8 cellular contexts compared by ENCODE assay signal in genomic region chr2:32064021-32064678, GRCh38. TPM values are rescaled to one million over a fixed set of nuclear protein-coding genes. Genes with fewer than 3 reads are reported as not detected.
DNase-seq lines count a peak whose midpoint lies in the region; ATAC-seq and TF ChIP-seq lines count a peak whose summit lies in the region.

No MANE protein-coding gene starts in this region.

- H3K9me3 Mint-ChIP-seq in CD8-positive, alpha-beta T cell = no peaks in the 10 kb centered on the region

- H3K4me2 ChIP-seq in parathyroid adenoma (ENCODE audit: low read length) = peak overlapping the region; percentile 93

- intact Hi-C loops in CD8-positive, alpha-beta T cell (cut with DNase I, micrococcal nuclease) = loop anchor here (5.0 kb wide), 2 partner anchors 213 to 1832 kb away; partner anchors contain the start of genes LBH (in 1 of the 2) and YIPF4 (in 1 of the 2)

- peak overlapping the region; percentile 96 for H3K27ac Mint-ChIP-seq in CD8-positive, alpha-beta T cell

- no peak for ATAC-seq in CD8-positive, alpha-beta T cell
- ATAC-seq in GM19452 (IDR thresholded peaks at IDR 0.05; ENCODE audit: unreplicated experiment) = peak; percentile 17
- ATAC-seq in gastroesophageal sphincter = no peak
- ATAC-seq in HG03457 (IDR thresholded peaks at IDR 0.05; ENCODE audit: unreplicated experiment) = no peak

- H3K9me3 ChIP-seq in CD8-positive, alpha-beta T cell (ENCODE audit: low read length) = no peaks in the 10 kb centered on the region
- H3K9me3 ChIP-seq in KOPT-K1 (ENCODE audit: insufficient read depth, low read length, poor library complexity, severe bottlenecking) (no peaks in the 10 kb centered on the region), gastroesophageal sphincter (no peaks in the 10 kb centered on the region), parathyroid adenoma (ENCODE audit: control insufficient read depth, low read length) (no peaks in the 10 kb centered on the region)

- peak overlapping the region; percentile 76 for H3K27ac ChIP-seq in CD8-positive, alpha-beta T cell (ENCODE audit: low read depth, low read length)
- peak overlapping the region; percentile 74 for H3K27ac ChIP-seq in KOPT-K1 (ENCODE audit: low read depth, low read length, poor library complexity, severe bottlenecking)
- peak overlapping the region; percentile 89 to 91 (median 90) for H3K27ac ChIP-seq in gastroesophageal sphincter
- H3K27ac ChIP-seq in parathyroid adenoma = peak overlapping the region; percentile 92

- CTCF ChIA-PET in CD8-positive, alpha-beta T cell (lab: Charles Lee) = interaction anchor here (0.7 to 2.4 kb wide), 4 partner anchors 22 to 128 kb away, joined by 3 to 12 read pairs (median 6); partner anchors contain the start of gene DPY30

- no peaks in the 10 kb centered on the region for H3K36me3 ChIP-seq in CD8-positive, alpha-beta T cell (ENCODE audit: insufficient read depth, low read length)
- H3K36me3 ChIP-seq in KOPT-K1 (ENCODE audit: insufficient read depth, low read length) (no peaks in the 10 kb centered on the region), gastroesophageal sphincter (peaks cover 0 to 9% of the 10 kb centered on the region in 2 donors), parathyroid adenoma (ENCODE audit: control insufficient read depth, insufficient read depth, low read length) (no peaks in the 10 kb centered on the region)

- peak overlapping the region; percentile 99 for H3K4me3 Mint-ChIP-seq in CD8-positive, alpha-beta T cell

- H3K79me2 ChIP-seq in parathyroid adenoma = peaks cover 25% of the 10 kb centered on the region

- POLR2A ChIA-PET in CD8-positive, alpha-beta T cell (lab: Charles Lee) = interaction anchor here (0.5 to 3.5 kb wide), 13 partner anchors 9 to 296 kb away, joined by 3 to 38 read pairs (median 5); partner anchors contain the start of genes DPY30, MEMO1 and SLC30A6

- no peaks in the 10 kb centered on the region for H3K27me3 Mint-ChIP-seq in CD8-positive, alpha-beta T cell (ENCODE audit: low read depth)

- H3K4me1 ChIP-seq in CD8-positive, alpha-beta T cell (ENCODE audit: insufficient read depth, low read length) = peaks cover 26% of the 10 kb centered on the region
- H3K4me1 ChIP-seq in gastroesophageal sphincter = peaks cover 0 to 36% (median 11%) of the 10 kb centered on the region in 3 donors
- peaks cover 4% of the 10 kb centered on the region for H3K4me1 ChIP-seq in parathyroid adenoma

- TF ChIP-seq CTCF in CD8-positive, alpha-beta T cell (IDR thresholded peaks at IDR 0.05) = no peak
- TF ChIP-seq CTCF in gastroesophageal sphincter (IDR thresholded peaks at IDR 0.05) (no peak), parathyroid adenoma (IDR thresholded peaks at IDR 0.05) (no peak)

- peaks cover 17% of the 10 kb centered on the region for H3K36me3 Mint-ChIP-seq in CD8-positive, alpha-beta T cell

- DNase-seq in CD8-positive, alpha-beta T cell = peak in 4 of 7 experiments; percentile 2 to 55 (median 31)
- peak; percentile 13 to 34 for DNase-seq in activated CD4-positive, alpha-beta T cell treated with anti-CD3 and anti-CD28 coated beads, Interleukin-2, amount 50 U/mL, for 48 hours
- no peak for DNase-seq in mucosa of gallbladder (ENCODE audit: low spot score)

- H3K4me1 Mint-ChIP-seq in CD8-positive, alpha-beta T cell (ENCODE audit: low read depth) = peaks cover 36% of the 10 kb centered on the region

- peak overlapping the region; percentile 70 for H3K9ac ChIP-seq in parathyroid adenoma

- peak overlapping the region; percentile 98 for H3K4me3 ChIP-seq in CD8-positive, alpha-beta T cell (ENCODE audit: low read depth, low read length)
- H3K4me3 ChIP-seq in gastroesophageal sphincter = peak overlapping the region; percentile 79 to 86
- H3K4me3 ChIP-seq in parathyroid adenoma (ENCODE audit: low read depth, low read length) = peak overlapping the region; percentile 77

- TF ChIP-seq EP300 in gastroesophageal sphincter (IDR thresholded peaks at IDR 0.05) = no peak

- peak in 1 of 2 donors; percentile 36 for TF ChIP-seq POLR2A in gastroesophageal sphincter (IDR thresholded peaks at IDR 0.05)

- H3K27me3 ChIP-seq in CD8-positive, alpha-beta T cell (ENCODE audit: insufficient read depth, low read length) = no peaks in the 10 kb centered on the region
- no peaks in the 10 kb centered on the region for H3K27me3 ChIP-seq in gastroesophageal sphincter
- no peaks in the 10 kb centered on the region for H3K27me3 ChIP-seq in parathyroid adenoma (ENCODE audit: control insufficient read depth, insufficient read depth, low read length)

- peak overlapping the region; percentile 99 for H2AFZ ChIP-seq in parathyroid adenoma

- WGBS in gastroesophageal sphincter (ENCODE audit: low coverage in 1 of 2), 2 donors = 0 to 3% methylated on average over 7 to 17 of the region's 41 CpGs

RNA-seq across cellular contexts. Expression of gene SPAST, which starts 0.8 kb away (rescaled TPM):
- total RNA-seq in CD8-positive, alpha-beta T cell = 1 to 10 TPM; 7.4 to 9.4 TPM
- 10 to 100 TPM; 14.7 to 24.6 (median 15.6) TPM for total RNA-seq in gastroesophageal sphincter
- total RNA-seq in mucosa of gallbladder = 18.1 TPM

RNA-seq across cellular contexts. Expression of gene DPY30, which starts 24.5 kb away (rescaled TPM):
- total RNA-seq in CD8-positive, alpha-beta T cell = 10 to 100 TPM in 1 of 2 experiments, 1 to 10 TPM in 1; 9.6 to 10.8 TPM
- 10 to 100 TPM; 53.4 to 88.1 (median 70.2) TPM for total RNA-seq in gastroesophageal sphincter
- total RNA-seq in mucosa of gallbladder = 65.1 TPM

RNA-seq across cellular contexts. Expression of gene MEMO1, which starts 53.3 kb away (rescaled TPM):
- 10 to 100 TPM; 32.7 to 34.5 TPM for total RNA-seq in CD8-positive, alpha-beta T cell
- total RNA-seq in gastroesophageal sphincter (10 to 100 TPM; 24.4 to 42.2 (median 30.9) TPM), mucosa of gallbladder (31.5 TPM)
